In the genomic region with DNA sequence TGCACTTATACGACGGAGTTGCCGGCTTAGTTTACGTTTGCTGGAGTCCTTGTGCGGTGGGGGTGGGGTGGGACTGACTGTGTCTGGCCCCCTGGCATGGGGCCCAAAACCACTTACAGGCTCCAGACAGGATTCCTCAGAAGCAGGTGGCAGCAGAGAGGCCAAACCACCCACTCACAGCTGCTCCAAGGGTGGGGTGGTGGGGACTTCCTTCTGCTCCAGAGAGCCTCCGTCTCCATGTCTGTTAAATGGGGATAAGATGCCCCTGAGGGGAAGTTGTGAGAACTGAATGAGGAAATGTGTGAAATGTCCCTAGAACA, we compare ENCODE assay signal across 9 cellular contexts. TPM values are rescaled to one million over a fixed set of nuclear protein-coding genes. Genes with fewer than 3 reads are reported as not detected.
A peak's percentile ranks its signal among the peaks of the same experiment; 100 is the strongest.
DNase-seq lines count a peak whose midpoint lies in the region; ATAC-seq and TF ChIP-seq lines count a peak whose summit lies in the region.
"Had no signal": no experiment of that assay in that cellular context is flagged by ENCODE, and none has a peak within 500 bp of the region (broad histone marks: within the 10 kb centered on the region; RNA-seq: fewer than 3 reads in every experiment).

No MANE protein-coding gene starts in this region.

- H3K36me3 ChIP-seq in gastroesophageal sphincter (no peaks in the 10 kb centered on the region), stomach smooth muscle (ENCODE audit: control insufficient read depth in 2 of 2, insufficient read depth in 2 of 2, low read length in 2 of 2) (no peaks in the 10 kb centered on the region)

- H3K27ac Mint-ChIP-seq in endothelial cell (ENCODE audit: unreplicated experiment): no peak overlapping the region
- no peak overlapping the region for H3K27ac Mint-ChIP-seq in effector memory CD8-positive, alpha-beta T cell

- peaks cover 0 to 30% (median 2%) of the 10 kb centered on the region in 3 donors for H3K4me1 ChIP-seq in gastroesophageal sphincter
- H3K4me1 ChIP-seq in stomach smooth muscle (ENCODE audit: control insufficient read depth, insufficient read depth, low read length): peaks cover 32% of the 10 kb centered on the region

- H3K9me3 Mint-ChIP-seq in endothelial cell (ENCODE audit: unreplicated experiment): no peaks in the 10 kb centered on the region
- H3K9me3 Mint-ChIP-seq in effector memory CD8-positive, alpha-beta T cell: peaks cover 3 to 8% of the 10 kb centered on the region in 2 donors

- H3K27ac ChIP-seq in gastroesophageal sphincter: peak overlapping the region in 1 of 4 donors; percentile 26
- H3K27ac ChIP-seq in stomach smooth muscle (ENCODE audit: low read length): no peak overlapping the region

- H3K4me1 Mint-ChIP-seq in endothelial cell (ENCODE audit: unreplicated experiment): no peaks in the 10 kb centered on the region
- peaks cover 0 to 2% of the 10 kb centered on the region in 2 donors for H3K4me1 Mint-ChIP-seq in effector memory CD8-positive, alpha-beta T cell (ENCODE audit: low read depth in 2 of 2)

- no peak overlapping the region for H3K4me3 Mint-ChIP-seq in endothelial cell (ENCODE audit: unreplicated experiment)
- no peak overlapping the region for H3K4me3 Mint-ChIP-seq in effector memory CD8-positive, alpha-beta T cell

- 15 to 40% methylated on average over 1 to 5 of the region's 6 CpGs for WGBS in gastroesophageal sphincter (ENCODE audit: low coverage in 1 of 2), 2 donors

- TF ChIP-seq CTCF in gastroesophageal sphincter (IDR thresholded peaks at IDR 0.05) (peak in 1 of 4 experiments; percentile 30), endothelial cell (IDR thresholded peaks at IDR 0.05; ENCODE audit: unreplicated experiment) (no peak)

- ATAC-seq in gastroesophageal sphincter (peak; percentile 35), HG03457 (IDR thresholded peaks at IDR 0.05; ENCODE audit: unreplicated experiment) (no peak)
- ATAC-seq in effector memory CD8-positive, alpha-beta T cell (replicated peaks): no peak

- H3K36me3 Mint-ChIP-seq in endothelial cell (ENCODE audit: low read depth, unreplicated experiment): no peaks in the 10 kb centered on the region
- no peaks in the 10 kb centered on the region for H3K36me3 Mint-ChIP-seq in effector memory CD8-positive, alpha-beta T cell (ENCODE audit: insufficient read depth)

- H3K4me3 ChIP-seq in gastroesophageal sphincter (no peak overlapping the region), stomach smooth muscle (ENCODE audit: low read length in 2 of 2) (peak overlapping the region; percentile 9 to 35)

- no peak overlapping the region for H3K9ac ChIP-seq in stomach smooth muscle (ENCODE audit: low read length in 2 of 2)

- H3K9me3 ChIP-seq in gastroesophageal sphincter (no peaks in the 10 kb centered on the region), stomach smooth muscle (ENCODE audit: control insufficient read depth in 2 of 2, low read length in 2 of 2) (no peaks in the 10 kb centered on the region)

- DNase-seq in HT-29 (ENCODE audit: low spot score) (peak; percentile 10), NCI-H82 treated with DMSO at 0.1 percent for 48 hours (lab: John Stamatoyannopoulos, UW; ENCODE audit: unreplicated experiment) (peak; percentile 14), endothelial cell (ENCODE audit: low spot score) (no peak)
- DNase-seq in activated CD4-positive, alpha-beta T cell treated with anti-CD3 and anti-CD28 coated beads, Interleukin-2, amount 50 U/mL, for 4 hours: no peak
- DNase-seq in effector memory CD8-positive, alpha-beta T cell: no peak
- DNase-seq: activated CD4-positive, alpha-beta T cell treated with anti-CD3 and anti-CD28 coated beads for 4 hours had no signal

- TF ChIP-seq EP300 in gastroesophageal sphincter (IDR thresholded peaks at IDR 0.05): no peak

- peaks cover 7% of the 10 kb centered on the region for H3K27me3 Mint-ChIP-seq in endothelial cell (ENCODE audit: unreplicated experiment)
- peaks cover 46 to 49% of the 10 kb centered on the region in 2 donors for H3K27me3 Mint-ChIP-seq in effector memory CD8-positive, alpha-beta T cell

- H3K27me3 ChIP-seq in gastroesophageal sphincter (no peaks in the 10 kb centered on the region), stomach smooth muscle (ENCODE audit: control insufficient read depth in 1 of 2, insufficient read depth in 2 of 2, low read length in 2 of 2) (peaks cover 0 to 2% of the 10 kb centered on the region in 2 donors)

- TF ChIP-seq POLR2A in gastroesophageal sphincter (IDR thresholded peaks at IDR 0.05): no peak

RNA-seq across cellular contexts. Expression of a gene that starts 36.7 kb away (rescaled TPM):
- not detected in 2 replicates for total RNA-seq in HT-29 (2014; rRNA removed; shearing (Covaris generic))
- under 1 TPM in 1 of 4 donors, not detected in 3; 0.15 TPM for total RNA-seq in gastroesophageal sphincter
- not detected for total RNA-seq in endothelial cell (ENCODE audit: unreplicated experiment)

Comparison
In these comparisons a context has a peak if more than half of its experiments do, and no peak if none do; other contexts are left out.
1. DNase-seq: peak in HT-29 (single experiment) and NCI-H82 treated with DMSO at 0.1 percent for 48 hours (single experiment); none in endothelial cell (single experiment), activated CD4-positive, alpha-beta T cell treated with anti-CD3 and anti-CD28 coated beads, Interleukin-2, amount 50 U/mL, for 4 hours (0 of 2) and effector memory CD8-positive, alpha-beta T cell (0 of 3).
2. H3K4me3 ChIP-seq: peak in stomach smooth muscle (2 of 2); none in gastroesophageal sphincter (0 of 2).